ENCODE assay signal across 4 cellular contexts in genomic region chr17:21702029-21702428, GRCh38. TPM values are rescaled to one million over a fixed set of nuclear protein-coding genes. Genes with fewer than 3 reads are reported as not detected.
"Had no signal": no experiment of that assay in that cellular context is flagged by ENCODE, and none has a peak within 500 bp of the region (broad histone marks: within the 10 kb centered on the region; RNA-seq: fewer than 3 reads in every experiment).

No MANE protein-coding gene starts in this region.

RNA-seq across cellular contexts. Expression of gene KCNJ18, which starts 9.7 kb away (rescaled TPM):
- total RNA-seq: LHCN-M2, M059J, MCF 10A, NCI-H460 had no signal
